Comparison of ENCODE assay signal across 2 cellular contexts in genomic region chr7:120807390-120807789, GRCh38.
TF ChIP-seq lines count a peak whose summit lies in the region.

No MANE protein-coding gene starts in this region.

TF ChIP-seq in liver, 16 proteins besides CTCF, POLR2A, EP300 and RAD21 (continued from another document):
- TF ChIP-seq REST (IDR thresholded peaks at IDR 0.05): no peak
- TF ChIP-seq ATF3 (IDR thresholded peaks at IDR 0.05): peak; percentile 46
- TF ChIP-seq ZBTB33 (IDR thresholded peaks at IDR 0.05): no peak
- TF ChIP-seq EGR1 (IDR thresholded peaks at IDR 0.05; ENCODE audit: low read depth in 2 of 2): no peak
- peak; percentile 49 for TF ChIP-seq HNF4G (IDR thresholded peaks at IDR 0.05)
- TF ChIP-seq JUND (IDR thresholded peaks at IDR 0.05): peak in 1 of 2 donors; percentile 17
- peak; percentile 50 for TF ChIP-seq SP1 (IDR thresholded peaks at IDR 0.05)
- peak; percentile 69 to 71 for TF ChIP-seq HNF4A (conservative IDR thresholded peaks at IDR 0.05)
- TF ChIP-seq MAX (IDR thresholded peaks at IDR 0.05): no peak

TF ChIP-seq in HepG2, 621 proteins besides CTCF, POLR2A, EP300 and RAD21 (continued from another document):
- TF ChIP-seq MYPOP (CRISPR knock-in tag; IDR thresholded peaks at IDR 0.05) (no peak), ZNF616 (CRISPR knock-in tag; IDR thresholded peaks at IDR 0.05; ENCODE audit: low read depth) (no peak), AHR (CRISPR knock-in tag; IDR thresholded peaks at IDR 0.05) (no peak), NCOA1 (CRISPR knock-in tag; IDR thresholded peaks at IDR 0.05) (no peak), CENPX (CRISPR knock-in tag; IDR thresholded peaks at IDR 0.05) (no peak), CC2D1A (CRISPR knock-in tag; IDR thresholded peaks at IDR 0.05) (no peak), SALL2 (CRISPR knock-in tag; IDR thresholded peaks at IDR 0.05) (no peak), ZFY (CRISPR knock-in tag; IDR thresholded peaks at IDR 0.05) (no peak), SP4 (CRISPR knock-in tag; IDR thresholded peaks at IDR 0.05) (no peak), HOXA5 (CRISPR knock-in tag; IDR thresholded peaks at IDR 0.05) (no peak), CHD2 (IDR thresholded peaks at IDR 0.05; ENCODE audit: low read depth, low read length) (no peak)
